Comparison of ENCODE assay signal across 27 cellular contexts in the genomic region with DNA sequence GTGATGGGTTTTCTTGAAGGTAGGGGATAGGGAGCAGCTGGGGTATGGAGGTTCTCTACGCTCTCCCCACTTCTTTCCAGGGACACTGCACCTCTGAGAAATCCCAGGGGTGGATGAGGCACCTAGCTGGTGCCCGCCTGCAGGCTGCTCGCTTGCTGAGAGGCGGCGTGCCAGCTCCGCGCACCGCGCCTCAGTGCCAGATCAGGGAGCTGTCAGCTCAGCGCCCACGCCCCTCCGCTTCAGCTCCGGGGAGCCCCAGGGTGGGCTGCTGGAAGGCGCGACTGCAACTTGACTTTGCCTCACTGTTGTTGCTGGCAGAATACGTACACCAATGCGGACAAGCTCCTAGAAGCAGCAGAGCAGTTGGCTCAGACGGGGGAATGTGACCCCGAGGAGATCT.
DNase-seq lines count a peak whose midpoint lies in the region; ATAC-seq and TF ChIP-seq lines count a peak whose summit lies in the region.
"Had no signal": no experiment of that assay in that cellular context is flagged by ENCODE, and none has a peak within 500 bp of the region (broad histone marks: within the 10 kb centered on the region; RNA-seq: fewer than 3 reads in every experiment).

No MANE protein-coding gene starts in this region.

- ATAC-seq in esophagus mucosa (peak; percentile 52), aorta (ENCODE audit: low FRiP score) (peak; percentile 65)
- ATAC-seq: A549; activated CD8-positive, alpha-beta T cell treated with anti-CD3 and anti-CD28 coated beads for 36 hours; Panc1; stimulated activated naive CD8-positive, alpha-beta T cell treated with anti-CD3 and anti-CD28 coated beads, Interleukin-15, amount 100 ng/mL, for 72 hours had no signal

- no peak overlapping the region for H4K91ac ChIP-seq in neuronal stem cell (ENCODE audit: low read depth, low read length, poor library complexity)

- no peak overlapping the region for H2BK15ac ChIP-seq in neuronal stem cell (ENCODE audit: low read length)

- H3K27ac ChIP-seq in left ventricle myocardium inferior (replicated peaks) (peak overlapping the region; percentile 35), right atrium auricular region (no peak overlapping the region), neuronal stem cell (replicated peaks; ENCODE audit: low read length) (no peak overlapping the region), aorta (ENCODE audit: low read depth in 1 of 2, low read length in 2 of 2) (peak overlapping the region in 1 of 2 donors; percentile 3)
- no peak overlapping the region for H3K27ac ChIP-seq in effector memory CD4-positive, alpha-beta T cell (ENCODE audit: insufficient read depth, low read length, poor library complexity, severe bottlenecking)
- H3K27ac ChIP-seq: A549, adrenal gland, right lobe of liver, thyroid gland had no signal

- H3K9me3 ChIP-seq in left ventricle myocardium inferior (replicated peaks) (no peaks in the 10 kb centered on the region), right atrium auricular region (no peaks in the 10 kb centered on the region), neuronal stem cell (replicated peaks in 1 of 2; ENCODE audit: control insufficient read depth in 2 of 2, insufficient read depth in 1 of 2, low read depth in 1 of 2, low read length in 2 of 2) (no peaks in the 10 kb centered on the region), aorta (ENCODE audit: control insufficient read depth, low read length) (no peaks in the 10 kb centered on the region)
- H3K9me3 ChIP-seq in effector memory CD4-positive, alpha-beta T cell (ENCODE audit: control insufficient read depth, low read length), result no peaks in the 10 kb centered on the region
- H3K9me3 ChIP-seq: A549, adrenal gland, right lobe of liver, thyroid gland had no signal

- peak overlapping the region; percentile 69 for H3K18ac ChIP-seq in neuronal stem cell (ENCODE audit: low read length)

- no peaks in the 10 kb centered on the region for H3K27me3 ChIP-seq in left ventricle myocardium inferior (ENCODE audit: low read depth)
- H3K27me3 ChIP-seq in right atrium auricular region, result no peaks in the 10 kb centered on the region
- no peaks in the 10 kb centered on the region for H3K27me3 ChIP-seq in neuronal stem cell (ENCODE audit: control insufficient read depth in 3 of 3, insufficient read depth in 3 of 3, low read depth in 1 of 3, low read length in 3 of 3)
- no peaks in the 10 kb centered on the region for H3K27me3 ChIP-seq in aorta (ENCODE audit: control insufficient read depth in 1 of 2, insufficient read depth in 2 of 2, low read length in 1 of 2)
- H3K27me3 ChIP-seq in effector memory CD4-positive, alpha-beta T cell (replicated peaks; ENCODE audit: control insufficient read depth, insufficient read depth, low read length, poor library complexity, severe bottlenecking), result no peaks in the 10 kb centered on the region
- H3K27me3 ChIP-seq: adrenal gland, right lobe of liver, thyroid gland had no signal

- no peak overlapping the region for H2BK5ac ChIP-seq in neuronal stem cell (ENCODE audit: low read length)

- H2BK120ac ChIP-seq in neuronal stem cell (ENCODE audit: low read depth, low read length), result no peak overlapping the region

- H3K14ac ChIP-seq in neuronal stem cell (ENCODE audit: low read length), result no peak overlapping the region

- H4K8ac ChIP-seq in neuronal stem cell (ENCODE audit: low read depth, low read length), result peak overlapping the region; percentile 87

- H3K4ac ChIP-seq in neuronal stem cell (ENCODE audit: low read length), result no peak overlapping the region

- no peaks in the 10 kb centered on the region for H3K79me1 ChIP-seq in neuronal stem cell (ENCODE audit: low read depth, low read length)

- intact Hi-C loops in left ventricle myocardium inferior (cut with micrococcal nuclease), result no loop called here
- intact Hi-C loops in aorta (cut with DNase I), result no loop called here

- TF ChIP-seq CTCF in left ventricle myocardium inferior (IDR thresholded peaks at IDR 0.05; ENCODE audit: borderline replicate concordance) (no peak), right atrium auricular region (IDR thresholded peaks at IDR 0.05) (no peak)

- H3K4me3 ChIP-seq in left ventricle myocardium inferior, result no peak overlapping the region
- no peak overlapping the region for H3K4me3 ChIP-seq in right atrium auricular region
- H3K4me3 ChIP-seq in neuronal stem cell (ENCODE audit: low read length in 2 of 2), result no peak overlapping the region
- H3K4me3 ChIP-seq in aorta (ENCODE audit: low read length in 2 of 2), result no peak overlapping the region
- H3K4me3 ChIP-seq in effector memory CD4-positive, alpha-beta T cell (ENCODE audit: insufficient read depth, low read depth, low read length, poor library complexity, severe bottlenecking), result no peak overlapping the region
- H3K4me3 ChIP-seq: A549, adrenal gland, right lobe of liver, thyroid gland had no signal

- no peak overlapping the region for H3K4me2 ChIP-seq in neuronal stem cell (ENCODE audit: insufficient read depth, low read length, poor library complexity, severe bottlenecking)
- H3K4me2 ChIP-seq: A549 had no signal

- DNase-seq in left ventricle myocardium inferior (no peak), right atrium auricular region (ENCODE audit: low spot score) (no peak), neuronal stem cell (ENCODE audit: low spot score) (no peak), aorta (peak; percentile 52 to 77), activated gamma-delta T cell (lab: John Stamatoyannopoulos, UW) (no peak), islet precursor cell (no peak)
- DNase-seq in effector memory CD4-positive, alpha-beta T cell, result no peak
- DNase-seq: activated CD4-positive, alpha-beta T cell treated with anti-CD3 and anti-CD28 coated beads for 1 hour; activated CD8-positive, alpha-beta memory T cell treated with anti-CD3 and anti-CD28 coated beads, Interleukin-2, amount 50 U/mL, for 48 hours; activated CD8-positive, alpha-beta T cell treated with anti-CD3 and anti-CD28 coated beads for 36 hours; activated naive CD4-positive, alpha-beta T cell treated with anti-CD3 and anti-CD28 coated beads, Interleukin-2, amount 10 ng/mL, durations not matched to agents 7 days and 5 days; adrenal gland; CD4-positive, alpha-beta T cell; cortex of kidney; EL; H7; Kasumi-1; NCI-H146; NCI-H446; NCI-H748 treated with DMSO at 0.1 percent for 48 hours; right lobe of liver; stimulated activated CD4-positive, alpha-beta T cell treated with anti-CD3 and anti-CD28 coated beads, Interleukin-2, amount 100 ng/mL, for 48 hours; stimulated activated naive CD8-positive, alpha-beta T cell treated with anti-CD3 and anti-CD28 coated beads, Interleukin-15, amount 100 ng/mL, for 72 hours; thyroid gland had no signal

- H3K36me3 ChIP-seq in left ventricle myocardium inferior (no peaks in the 10 kb centered on the region), right atrium auricular region (no peaks in the 10 kb centered on the region), neuronal stem cell (replicated peaks in 1 of 2; ENCODE audit: control insufficient read depth in 2 of 2, insufficient read depth in 2 of 2, low read length in 2 of 2) (peaks cover 0 to 3% of the 10 kb centered on the region in 2 donors), aorta (ENCODE audit: control insufficient read depth in 1 of 2, insufficient read depth in 2 of 2, low read length in 1 of 2) (no peaks in the 10 kb centered on the region)
- H3K36me3 ChIP-seq in effector memory CD4-positive, alpha-beta T cell (ENCODE audit: control insufficient read depth, insufficient read depth, low read length), result no peaks in the 10 kb centered on the region
- H3K36me3 ChIP-seq: adrenal gland, right lobe of liver, thyroid gland had no signal

- no peak overlapping the region for H2BK12ac ChIP-seq in neuronal stem cell (ENCODE audit: low read length)

- no CpG with 5 or more reads among the region's 19 CpGs for WGBS in neuronal stem cell (ENCODE audit: extremely low coverage in 2 of 2, insufficient read length in 2 of 2, insufficient replicate concordance in 1 of 2), 2 donors
- WGBS in aorta, 2 donors, result 5 to 10% methylated on average over 17 to 19 of the region's 19 CpGs

- H2AK5ac ChIP-seq in neuronal stem cell (ENCODE audit: low read depth, low read length), result no peak overlapping the region

- no peak overlapping the region for H2AFZ ChIP-seq in neuronal stem cell (ENCODE audit: low read length)

- no peak overlapping the region for H3K23ac ChIP-seq in neuronal stem cell (ENCODE audit: low read depth, low read length, poor library complexity)

- H3K4me1 ChIP-seq in left ventricle myocardium inferior (peaks cover 16% of the 10 kb centered on the region), right atrium auricular region (peaks cover 0 to 7% of the 10 kb centered on the region in 2 donors), neuronal stem cell (ENCODE audit: control insufficient read depth in 2 of 2, insufficient read depth in 1 of 2, low read depth in 1 of 2, low read length in 2 of 2) (peaks cover 10 to 11% of the 10 kb centered on the region in 2 donors), aorta (ENCODE audit: control insufficient read depth in 1 of 2, insufficient read depth in 2 of 2, low read length in 2 of 2) (peaks cover 9 to 31% of the 10 kb centered on the region in 2 donors)
- no peaks in the 10 kb centered on the region for H3K4me1 ChIP-seq in effector memory CD4-positive, alpha-beta T cell (ENCODE audit: control insufficient read depth, insufficient read depth, low read length, poor library complexity, severe bottlenecking)
- H3K4me1 ChIP-seq: adrenal gland, right lobe of liver, thyroid gland had no signal

- H3K9ac ChIP-seq in neuronal stem cell (ENCODE audit: low read depth, low read length, poor library complexity), result no peak overlapping the region

Comparison
In these comparisons a context has a peak if more than half of its experiments do, and no peak if none do; other contexts are left out.
1. DNase-seq: peak in aorta (2 of 2); none in left ventricle myocardium inferior (single experiment), right atrium auricular region (single experiment), neuronal stem cell (single experiment), effector memory CD4-positive, alpha-beta T cell (0 of 3), activated gamma-delta T cell (single experiment) and islet precursor cell (single experiment).